In the genomic region with DNA sequence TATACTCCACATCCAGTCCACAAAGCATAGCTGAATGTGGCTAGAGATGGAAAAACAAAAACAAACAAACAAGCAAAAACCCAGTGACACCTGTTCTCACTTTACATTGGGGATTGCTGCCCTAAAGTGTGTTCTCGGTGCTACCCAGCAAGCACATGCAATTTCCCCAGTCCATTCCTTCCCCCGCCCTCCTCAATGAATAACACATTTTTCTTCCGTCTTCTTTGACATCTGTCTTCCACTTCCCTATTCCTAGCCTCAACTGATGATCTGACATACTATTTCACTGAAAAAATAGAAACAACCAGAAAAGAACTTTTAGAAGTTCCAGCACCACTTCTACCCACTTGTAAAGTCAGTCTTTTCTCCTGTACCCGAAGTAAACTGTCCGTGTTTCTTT, we compare ENCODE assay signal across 30 cellular contexts.
"Had no signal": no experiment of that assay in that cellular context is flagged by ENCODE, and none has a peak within 500 bp of the region (broad histone marks: within the 10 kb centered on the region; RNA-seq: fewer than 3 reads in every experiment).

No MANE protein-coding gene starts in this region.

- H3K9me3 ChIP-seq: adrenal gland, body of pancreas, breast epithelium, MG63, SJSA1, SK-N-SH had no signal

- DNase-seq: activated CD4-positive, alpha-beta memory T cell treated with anti-CD3 and anti-CD28 coated beads for 36 hours; activated CD4-positive, alpha-beta T cell treated with anti-CD3 and anti-CD28 coated beads for 4 hours; activated CD4-positive, alpha-beta T cell treated with anti-CD3 and anti-CD28 coated beads, Interleukin-2, amount 50 U/mL, for 1 hour; activated CD4-positive, CD25-positive, alpha-beta regulatory T cell treated with anti-CD3 and anti-CD28 coated beads, Interleukin-2, amount 50 U/mL, for 72 hours; activated CD8-positive, alpha-beta memory T cell treated with anti-CD3 and anti-CD28 coated beads, Interleukin-2, amount 50 U/mL, for 4 hours; activated gamma-delta T cell treated with Interleukin-2 at 50 U/mL for 16 hours; activated naive CD4-positive, alpha-beta T cell treated with anti-CD3 and anti-CD28 coated beads for 36 hours; activated T-cell treated with anti-CD3 and anti-CD28 coated beads for 4 hours; activated T-cell treated with anti-CD3 and anti-CD28 coated beads, Interleukin-2, amount 50 U/mL, for 4 hours; adrenal gland; body of pancreas; cerebellar nuclear complex; cortex of kidney; Karpas-422; MG63; NCI-H1092; NCI-H1436 treated with DMSO at 0.1 percent for 48 hours; NCI-H1694 treated with DMSO at 0.1 percent for 48 hours; NCI-H2029; NCI-H345; NCI-H524 treated with DMSO at 0.1 percent for 48 hours; NK-92 treated with Interleukin-12 subunit alpha and Interleukin-12 subunit beta, amount 100 ng/mL, for 24 hours; RPMI8226; SHP77 treated with DMSO at 0.1 percent for 48 hours; SK-N-SH had no signal

- H3K4me1 ChIP-seq: adrenal gland, body of pancreas, breast epithelium, SJSA1 had no signal

- H3K4me2 ChIP-seq: SK-N-SH had no signal

- H3K27me3 ChIP-seq: adrenal gland, body of pancreas, breast epithelium, MG63, SJSA1 had no signal

- H3K9ac ChIP-seq: SK-N-SH had no signal

- H3K27ac ChIP-seq: adrenal gland, body of pancreas, breast epithelium, SJSA1 had no signal

- H3K4me3 ChIP-seq: adrenal gland, body of pancreas, breast epithelium, MG63, SJSA1 had no signal

- H3K36me3 ChIP-seq: adrenal gland, breast epithelium, MG63, SJSA1 had no signal

- ATAC-seq: activated naive CD4-positive, alpha-beta T cell treated with anti-CD3 and anti-CD28 coated beads, Interleukin-2, amount 50 U/mL, for 72 hours; activated T-cell treated with anti-CD3 and anti-CD28 coated beads, Interleukin-2, amount 50 U/mL, for 4 hours; body of pancreas; Panc1; WTC11 had no signal
